Comparison of ENCODE assay signal across 1 cellular context in genomic region chr2:101790856-101791255, GRCh38.
TF ChIP-seq lines count a peak whose summit lies in the region.

No MANE protein-coding gene starts in this region.

TF ChIP-seq in WTC11, 78 proteins besides CTCF, POLR2A, EP300 and RAD21 (continued from another document):
- TF ChIP-seq EMX1 (CRISPR knock-in tag; IDR thresholded peaks at IDR 0.05): no peak
- no peak for TF ChIP-seq NFATC4 (CRISPR knock-in tag; IDR thresholded peaks at IDR 0.05)
- no peak for TF ChIP-seq ZNF532 (CRISPR knock-in tag; IDR thresholded peaks at IDR 0.05; ENCODE audit: borderline replicate concordance)
- no peak for TF ChIP-seq ATF6 (CRISPR knock-in tag; IDR thresholded peaks at IDR 0.05)
- no peak for TF ChIP-seq GRHL2 (CRISPR knock-in tag; IDR thresholded peaks at IDR 0.05; ENCODE audit: insufficient replicate concordance, severe bottlenecking)
